In genomic region chr4:83149885-83150562, GRCh38 we compare ENCODE assay signal across 2 cellular contexts.
TF ChIP-seq lines count a peak whose summit lies in the region.

No MANE protein-coding gene starts in this region.

TF ChIP-seq in HepG2, 621 proteins besides CTCF, POLR2A, EP300 and RAD21 (continued from another document):
- TF ChIP-seq RERE (CRISPR knock-in tag; IDR thresholded peaks at IDR 0.05; ENCODE audit: low read depth) (no peak), FOSL2 (CRISPR knock-in tag; IDR thresholded peaks at IDR 0.05) (no peak), ZSCAN9 (CRISPR knock-in tag; IDR thresholded peaks at IDR 0.05; ENCODE audit: borderline replicate concordance) (no peak), MTERF4 (CRISPR knock-in tag; IDR thresholded peaks at IDR 0.05) (no peak), TOPORS (CRISPR knock-in tag; IDR thresholded peaks at IDR 0.05) (no peak)
- TF ChIP-seq, protein P1, sequence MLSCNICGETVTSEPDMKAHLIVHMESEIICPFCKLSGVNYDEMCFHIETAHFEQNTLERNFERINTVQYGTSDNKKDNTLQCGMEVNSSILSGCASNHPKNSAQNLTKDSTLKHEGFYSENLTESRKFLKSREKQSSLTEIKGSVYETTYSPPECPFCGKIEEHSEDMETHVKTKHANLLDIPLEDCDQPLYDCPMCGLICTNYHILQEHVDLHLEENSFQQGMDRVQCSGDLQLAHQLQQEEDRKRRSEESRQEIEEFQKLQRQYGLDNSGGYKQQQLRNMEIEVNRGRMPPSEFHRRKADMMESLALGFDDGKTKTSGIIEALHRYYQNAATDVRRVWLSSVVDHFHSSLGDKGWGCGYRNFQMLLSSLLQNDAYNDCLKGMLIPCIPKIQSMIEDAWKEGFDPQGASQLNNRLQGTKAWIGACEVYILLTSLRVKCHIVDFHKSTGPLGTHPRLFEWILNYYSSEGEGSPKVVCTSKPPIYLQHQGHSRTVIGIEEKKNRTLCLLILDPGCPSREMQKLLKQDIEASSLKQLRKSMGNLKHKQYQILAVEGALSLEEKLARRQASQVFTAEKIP (CRISPR knock-in tag; IDR thresholded peaks at IDR 0.05; ENCODE audit: borderline replicate concordance): no peak

TF ChIP-seq in HEK293T, 16 proteins besides CTCF, POLR2A, EP300 and RAD21 (continued from another document):
- TF ChIP-seq, protein P2, sequence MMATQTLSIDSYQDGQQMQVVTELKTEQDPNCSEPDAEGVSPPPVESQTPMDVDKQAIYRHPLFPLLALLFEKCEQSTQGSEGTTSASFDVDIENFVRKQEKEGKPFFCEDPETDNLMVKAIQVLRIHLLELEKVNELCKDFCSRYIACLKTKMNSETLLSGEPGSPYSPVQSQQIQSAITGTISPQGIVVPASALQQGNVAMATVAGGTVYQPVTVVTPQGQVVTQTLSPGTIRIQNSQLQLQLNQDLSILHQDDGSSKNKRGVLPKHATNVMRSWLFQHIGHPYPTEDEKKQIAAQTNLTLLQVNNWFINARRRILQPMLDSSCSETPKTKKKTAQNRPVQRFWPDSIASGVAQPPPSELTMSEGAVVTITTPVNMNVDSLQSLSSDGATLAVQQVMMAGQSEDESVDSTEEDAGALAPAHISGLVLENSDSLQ (IDR thresholded peaks at IDR 0.05): no peak
- TF ChIP-seq TARDBP (IDR thresholded peaks at IDR 0.05) (no peak), SP1 (IDR thresholded peaks at IDR 0.05) (no peak)
TF ChIP-seq in HEK293T: peak in this region for 0.
